14 cellular contexts compared by ENCODE assay signal in the genomic region with DNA sequence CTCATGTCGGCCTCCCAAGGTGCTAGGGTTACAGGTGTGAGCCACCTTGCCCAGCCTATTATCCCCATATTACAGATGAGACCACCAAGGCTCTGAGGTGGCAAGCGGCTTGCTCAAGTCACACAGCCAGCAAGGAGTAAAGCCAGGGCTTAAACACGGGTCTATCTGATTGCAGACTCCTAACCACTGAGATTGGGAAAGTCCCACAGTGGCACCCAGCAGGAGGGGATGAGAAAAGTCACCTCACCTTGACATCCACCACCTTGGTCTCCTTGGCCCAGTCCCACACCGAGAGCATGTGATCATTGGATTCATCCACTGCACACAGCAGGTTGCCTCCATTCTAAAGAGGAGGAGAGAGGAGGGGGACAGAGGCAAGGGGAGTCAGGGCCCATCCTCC. TPM values are rescaled to one million over a fixed set of nuclear protein-coding genes. Genes with fewer than 3 reads are reported as not detected.
DNase-seq lines count a peak whose midpoint lies in the region; ATAC-seq and TF ChIP-seq lines count a peak whose summit lies in the region.
"Had no signal": no experiment of that assay in that cellular context is flagged by ENCODE, and none has a peak within 500 bp of the region (broad histone marks: within the 10 kb centered on the region; RNA-seq: fewer than 3 reads in every experiment).

No MANE protein-coding gene starts in this region.

- no peaks in the 10 kb centered on the region for H3K9me3 Mint-ChIP-seq in chondrocyte (ENCODE audit: low read depth)

- H3K36me3 Mint-ChIP-seq in chondrocyte (ENCODE audit: low read depth), result peaks cover 9% of the 10 kb centered on the region

- H3K79me2 ChIP-seq in OCI-LY3 (ENCODE audit: low read length), result no peaks in the 10 kb centered on the region

- peak overlapping the region; percentile 25; the same call in 1 of the 2 replicates for H3K9ac ChIP-seq in OCI-LY3 (ENCODE audit: low read length)

- no peaks in the 10 kb centered on the region for H3K27me3 Mint-ChIP-seq in chondrocyte (ENCODE audit: low read depth)

- no peak overlapping the region for H2AFZ ChIP-seq in OCI-LY3 (ENCODE audit: low read depth, low read length)

- H3K9me3 ChIP-seq in OCI-LY3 (ENCODE audit: insufficient read depth, low read length), result no peaks in the 10 kb centered on the region
- H3K9me3 ChIP-seq in MG63, result no peaks in the 10 kb centered on the region
- H3K9me3 ChIP-seq: pancreas had no signal

- peak overlapping the region; percentile 34; the same call in 1 of the 2 replicates for H3K27ac ChIP-seq in OCI-LY3 (ENCODE audit: low read length)
- H3K27ac ChIP-seq: pancreas had no signal

- peak overlapping the region; percentile 51; the same call in 1 of the 2 replicates for H3K4me2 ChIP-seq in OCI-LY3 (ENCODE audit: low read length)

- TF ChIP-seq CTCF in OCI-LY3 (IDR thresholded peaks at IDR 0.05; ENCODE audit: low read depth, low read length), result no peak
- no peak for TF ChIP-seq CTCF in chondrocyte (IDR thresholded peaks at IDR 0.05)

- H3K4me1 ChIP-seq in OCI-LY3 (ENCODE audit: low read length), result peaks cover 17% of the 10 kb centered on the region
- H3K4me1 ChIP-seq: pancreas had no signal

- ATAC-seq in HG02981 (IDR thresholded peaks at IDR 0.05; ENCODE audit: unreplicated experiment) (no peak), GM19452 (IDR thresholded peaks at IDR 0.05; ENCODE audit: unreplicated experiment) (no peak)
- ATAC-seq: pancreas, sciatic nerve had no signal

- no peaks in the 10 kb centered on the region for H3K27me3 ChIP-seq in OCI-LY3 (ENCODE audit: low read depth, low read length)
- H3K27me3 ChIP-seq in MG63, result no peaks in the 10 kb centered on the region
- H3K27me3 ChIP-seq: pancreas had no signal

- H3K36me3 ChIP-seq in OCI-LY3 (replicated peaks; ENCODE audit: low read depth, low read length) (peaks cover 32% of the 10 kb centered on the region), MG63 (peaks cover 34% of the 10 kb centered on the region)

- H3K27ac Mint-ChIP-seq in chondrocyte (ENCODE audit: unreplicated experiment), result peak overlapping the region; percentile 32

- no peaks in the 10 kb centered on the region for H4K20me1 ChIP-seq in OCI-LY3 (ENCODE audit: insufficient read depth, low read length)

- H3K4me3 Mint-ChIP-seq in chondrocyte (ENCODE audit: unreplicated experiment), result no peak overlapping the region

- H3K4me1 Mint-ChIP-seq in chondrocyte (ENCODE audit: low read depth), result peaks cover 13% of the 10 kb centered on the region

- peak; percentile 16 for DNase-seq in stimulated activated CD4-positive, alpha-beta T cell treated with anti-CD3 and anti-CD28 coated beads, Interleukin-1b, Interleukin-23, amount 100 ng/mL, for 48 hours
- DNase-seq in stimulated activated CD4-positive, alpha-beta T cell treated with anti-CD3 and anti-CD28 coated beads, Interleukin-2, amount 100 ng/mL, for 24 hours, result no peak
- DNase-seq in chondrocyte (ENCODE audit: low spot score), result no peak
- no peak for DNase-seq in MG63
- DNase-seq: activated CD4-positive, alpha-beta T cell treated with anti-CD3 and anti-CD28 coated beads, Interleukin-2, amount 50 U/mL, for 4 hours; COR-L47; effector CD8-positive, alpha-beta T cell; head of caudate nucleus; NCI-H146; pancreas had no signal

- H3K4me3 ChIP-seq in OCI-LY3 (ENCODE audit: low read length), result no peak overlapping the region
- no peak overlapping the region for H3K4me3 ChIP-seq in MG63
- H3K4me3 ChIP-seq: pancreas had no signal

RNA-seq across cellular contexts. Expression of a gene that starts 9.5 kb away (rescaled TPM):
- total RNA-seq in chondrocyte, result 20.5 to 28.3 TPM (median 22.4 TPM) in 3 replicates
- total RNA-seq in MG63 (2014; rRNA removed; shearing (Covaris generic); ENCODE audit: low replicate concordance), result 10.9 and 22.0 TPM in 2 replicates

RNA-seq across cellular contexts. Expression of a gene that starts 27.7 kb away (rescaled TPM):
- total RNA-seq in chondrocyte, result not detected in 3 replicates
- total RNA-seq in MG63 (2014; rRNA removed; shearing (Covaris generic); ENCODE audit: low replicate concordance), result not detected in 2 replicates

RNA-seq across cellular contexts. Expression of a gene that starts 38.3 kb away (rescaled TPM):
- 0.41 to 2.4 TPM (median 1.3 TPM) in 3 replicates for total RNA-seq in chondrocyte
- total RNA-seq in MG63 (2014; rRNA removed; shearing (Covaris generic); ENCODE audit: low replicate concordance), result not detected in 2 replicates

RNA-seq across cellular contexts. Expression of a gene that starts 45.1 kb away (rescaled TPM):
- 14.8 to 19.8 TPM (median 14.8 TPM) in 3 replicates for total RNA-seq in chondrocyte
- total RNA-seq in MG63 (2014; rRNA removed; shearing (Covaris generic); ENCODE audit: low replicate concordance), result 21.2 and 28.7 TPM in 2 replicates
